ENCODE assay signal across 1 cellular context in the genomic region with DNA sequence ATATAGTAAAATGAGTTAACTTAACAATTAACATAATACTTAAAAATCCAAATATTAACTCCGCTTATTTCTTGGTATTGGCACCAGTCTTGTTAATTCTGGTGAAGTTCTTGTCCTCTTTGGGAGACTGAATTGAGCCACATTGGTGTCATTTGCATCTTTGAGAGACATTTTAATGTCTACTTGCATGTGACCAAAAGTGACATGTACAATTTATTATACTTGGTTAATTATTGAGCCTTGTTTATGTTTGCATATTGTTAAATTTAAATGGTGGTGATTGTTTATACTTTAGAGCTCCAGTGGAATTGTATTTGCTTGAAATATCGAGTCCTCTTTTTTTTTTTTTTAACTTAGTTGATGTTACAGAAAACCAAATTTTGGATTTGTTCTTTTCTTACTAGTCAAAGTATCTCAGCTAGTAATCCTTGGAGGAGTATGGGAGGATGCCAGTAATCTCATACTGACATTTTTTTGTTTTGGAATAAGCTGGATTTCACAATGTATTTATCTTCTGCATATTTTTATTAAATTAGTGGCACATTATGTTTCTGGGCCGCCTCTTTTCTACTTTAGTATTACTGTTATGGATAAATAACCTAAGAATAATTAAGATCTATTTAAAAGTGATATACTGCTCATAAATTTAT.
TF ChIP-seq lines count a peak whose summit lies in the region.

No MANE protein-coding gene starts in this region.

TF ChIP-seq in GM23338, 12 proteins besides CTCF, POLR2A, EP300 and RAD21 (continued from another document):
- TF ChIP-seq ZNF462 (CRISPR knock-in tag; IDR thresholded peaks at IDR 0.05) (no peak), EZH2 (IDR thresholded peaks at IDR 0.05; ENCODE audit: low read depth, unreplicated experiment) (no peak), JUNB (IDR thresholded peaks at IDR 0.05; ENCODE audit: unreplicated experiment) (no peak), ZNF331 (CRISPR knock-in tag; IDR thresholded peaks at IDR 0.05; ENCODE audit: low read depth) (no peak)
